ENCODE assay signal across 8 cellular contexts in the genomic region with DNA sequence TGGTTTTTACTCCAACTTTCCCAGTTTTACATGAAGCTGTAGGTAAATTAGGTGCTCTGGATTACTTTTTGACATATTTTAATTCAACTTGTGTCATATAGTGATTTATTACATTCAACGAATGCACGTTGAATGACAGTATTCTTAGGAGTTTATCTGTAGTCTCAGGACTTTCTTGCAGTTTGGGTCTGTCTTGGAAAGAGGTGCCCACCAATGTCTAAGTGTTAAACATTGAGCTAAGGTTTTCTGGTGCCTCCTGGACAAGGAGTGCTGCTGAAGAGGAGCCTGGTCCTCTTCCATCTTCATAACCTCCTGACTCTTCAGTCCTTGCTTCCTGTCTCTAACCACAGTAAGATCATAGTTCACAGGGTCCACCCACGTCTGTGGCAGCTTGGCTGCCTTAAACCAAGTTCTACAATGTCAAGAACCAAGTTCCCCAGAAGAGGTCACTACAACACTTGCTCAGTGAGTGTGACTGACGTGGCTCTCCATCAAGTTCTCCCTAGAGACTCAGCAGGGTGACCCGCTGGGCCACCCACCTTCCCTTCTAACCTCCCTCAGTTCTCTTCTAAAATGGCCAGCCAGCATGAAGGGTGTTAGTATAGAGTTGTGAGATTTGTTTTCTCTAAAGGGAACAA. TPM values are rescaled to one million over a fixed set of nuclear protein-coding genes. Genes with fewer than 3 reads are reported as not detected.
A peak's percentile ranks its signal among the peaks of the same experiment; 100 is the strongest.
DNase-seq lines count a peak whose midpoint lies in the region; ATAC-seq and TF ChIP-seq lines count a peak whose summit lies in the region.

No MANE protein-coding gene starts in this region.

- H3K4me3 Mint-ChIP-seq in activated CD4-positive, alpha-beta T cell treated with anti-CD3 and anti-CD28 coated beads, Interleukin-2, amount 10 ng/mL, durations not matched to agents 24 days and 14 days = no peak overlapping the region

- H3K4me1 Mint-ChIP-seq in activated CD4-positive, alpha-beta T cell treated with anti-CD3 and anti-CD28 coated beads, Interleukin-2, amount 10 ng/mL, durations not matched to agents 24 days and 14 days = peaks cover 6% of the 10 kb centered on the region

- TF ChIP-seq CTCF in fibroblast of the aortic adventitia (IDR thresholded peaks at IDR 0.05; ENCODE audit: insufficient read depth, low read length) (no peak), uterus (IDR thresholded peaks at IDR 0.05) (no peak)

- no peak overlapping the region for H3K27ac ChIP-seq in uterus

- intact Hi-C loops in activated CD4-positive, alpha-beta T cell treated with anti-CD3 and anti-CD28 coated beads, Interleukin-2, amount 10 ng/mL, durations not matched to agents 24 days and 14 days (cut with micrococcal nuclease) = loop anchor here (1.0 to 5.0 kb wide), 3 partner anchors 92 to 807 kb away; no protein-coding TSS in a partner anchor
- intact Hi-C loops in uterus (cut with DNase I; ENCODE audit: low total_unique reads) = no loop called here

- no peak overlapping the region for H3K27ac Mint-ChIP-seq in activated CD4-positive, alpha-beta T cell treated with anti-CD3 and anti-CD28 coated beads, Interleukin-2, amount 10 ng/mL, durations not matched to agents 24 days and 14 days

- H3K27me3 Mint-ChIP-seq in activated CD4-positive, alpha-beta T cell treated with anti-CD3 and anti-CD28 coated beads, Interleukin-2, amount 10 ng/mL, durations not matched to agents 24 days and 14 days = peaks cover 42% of the 10 kb centered on the region

- H3K9me3 ChIP-seq in uterus = no peaks in the 10 kb centered on the region

- H3K36me3 Mint-ChIP-seq in activated CD4-positive, alpha-beta T cell treated with anti-CD3 and anti-CD28 coated beads, Interleukin-2, amount 10 ng/mL, durations not matched to agents 24 days and 14 days (ENCODE audit: low read depth) = no peaks in the 10 kb centered on the region

- TF ChIP-seq POLR2A in uterus (IDR thresholded peaks at IDR 0.05) = no peak

- peaks cover 0 to 10% of the 10 kb centered on the region in 2 donors for H3K27me3 ChIP-seq in uterus

- no peaks in the 10 kb centered on the region for H3K9me3 Mint-ChIP-seq in activated CD4-positive, alpha-beta T cell treated with anti-CD3 and anti-CD28 coated beads, Interleukin-2, amount 10 ng/mL, durations not matched to agents 24 days and 14 days

- no peaks in the 10 kb centered on the region for H3K4me1 ChIP-seq in uterus

- H3K36me3 ChIP-seq in uterus = no peaks in the 10 kb centered on the region

- ATAC-seq in GM19023 (IDR thresholded peaks at IDR 0.05; ENCODE audit: unreplicated experiment) (peak; percentile 99), HG03060 (IDR thresholded peaks at IDR 0.05; ENCODE audit: low read depth, unreplicated experiment) (peak; percentile 98)

- H3K4me3 ChIP-seq in fibroblast of the aortic adventitia (ENCODE audit: low read depth, low read length) (no peak overlapping the region), uterus (no peak overlapping the region)

- DNase-seq in COR-L47 (lab: John Stamatoyannopoulos, UW) (peak; percentile 62), NCI-H2107 treated with DMSO at 0.1 percent for 48 hours (lab: John Stamatoyannopoulos, UW; ENCODE audit: unreplicated experiment) (peak; percentile 66), fibroblast of the aortic adventitia (ENCODE audit: low read depth) (peak; percentile 7), retina (peak; percentile 54), uterus (no peak)
- peak; percentile 82 for DNase-seq in activated CD4-positive, alpha-beta T cell treated with anti-CD3 and anti-CD28 coated beads, Interleukin-2, amount 10 ng/mL, durations not matched to agents 24 days and 14 days

RNA-seq across cellular contexts. Expression of gene NPY, which starts 6.1 kb away (rescaled TPM):
- not detected in 2 replicates for total RNA-seq in activated CD4-positive, alpha-beta T cell treated with anti-CD3 and anti-CD28 coated beads, Interleukin-2, amount 10 ng/mL, durations not matched to agents 24 days and 14 days
- total RNA-seq in fibroblast of the aortic adventitia (ENCODE audit: low replicate concordance) (not detected in 2 replicates), uterus (1 to 10 TPM in 1 of 4 donors, not detected in 3; 2.9 TPM)

Comparison
In these comparisons a context has a peak if more than half of its experiments do, and no peak if none do; other contexts are left out.
1. DNase-seq: peak in COR-L47 (single experiment), NCI-H2107 treated with DMSO at 0.1 percent for 48 hours (single experiment), activated CD4-positive, alpha-beta T cell treated with anti-CD3 and anti-CD28 coated beads, Interleukin-2, amount 10 ng/mL, durations not matched to agents 24 days and 14 days (single experiment), fibroblast of the aortic adventitia (single experiment) and retina (single experiment); none in uterus (0 of 2).